Comparison of ENCODE assay signal across 23 cellular contexts in genomic region chr5:62550103-62550502, GRCh38. TPM values are rescaled to one million over a fixed set of nuclear protein-coding genes. Genes with fewer than 3 reads are reported as not detected.
A peak's percentile ranks its signal among the peaks of the same experiment; 100 is the strongest.
DNase-seq lines count a peak whose midpoint lies in the region; ATAC-seq, FAIRE-seq and TF ChIP-seq lines count a peak whose summit lies in the region.
"Had no signal": no experiment of that assay in that cellular context is flagged by ENCODE, and none has a peak within 500 bp of the region (broad histone marks: within the 10 kb centered on the region; RNA-seq: fewer than 3 reads in every experiment).

No MANE protein-coding gene starts in this region.

- no peaks in the 10 kb centered on the region for H3K79me2 ChIP-seq in SK-N-SH (ENCODE audit: insufficient read depth)

- H3K9ac ChIP-seq in SK-N-SH (no peak overlapping the region), IMR-90 (ENCODE audit: low read depth, low read length) (no peak overlapping the region)
- H3K9ac ChIP-seq: GM23248 had no signal

- H3K27me3 ChIP-seq in SK-N-SH (ENCODE audit: insufficient read depth), result no peaks in the 10 kb centered on the region
- no peaks in the 10 kb centered on the region for H3K27me3 ChIP-seq in IMR-90 (ENCODE audit: control insufficient read depth, insufficient read depth, low read length)
- H3K27me3 ChIP-seq in right cardiac atrium (ENCODE audit: control insufficient read depth, insufficient read depth), result no peaks in the 10 kb centered on the region

- no peak overlapping the region for H4K8ac ChIP-seq in IMR-90 (ENCODE audit: low read depth in 2 of 2, low read length in 2 of 2)

- H3F3A ChIP-seq in SK-N-SH (replicated peaks; ENCODE audit: insufficient read depth), result no peaks in the 10 kb centered on the region

- no peak overlapping the region for H2BK120ac ChIP-seq in IMR-90 (ENCODE audit: low read depth, low read length)

- H3K18ac ChIP-seq in IMR-90 (ENCODE audit: low read depth, low read length), result no peak overlapping the region

- no peak for TF ChIP-seq EP300 in SK-N-SH (IDR thresholded peaks at IDR 0.05; ENCODE audit: borderline replicate concordance in 1 of 2, low read depth in 1 of 2, low read length in 1 of 2)
- TF ChIP-seq EP300 in A549 (IDR thresholded peaks at IDR 0.05), result no peak

- H3K56ac ChIP-seq in IMR-90 (ENCODE audit: extremely low read depth, insufficient read depth, low read length), result no peak overlapping the region

- H3K9me3 ChIP-seq in SK-N-SH, result no peaks in the 10 kb centered on the region
- no peaks in the 10 kb centered on the region for H3K9me3 ChIP-seq in A549
- no peaks in the 10 kb centered on the region for H3K9me3 ChIP-seq in IMR-90 (ENCODE audit: control insufficient read depth, insufficient read depth, low read length)
- H3K9me3 ChIP-seq in right cardiac atrium (ENCODE audit: control insufficient read depth, low read length), result no peaks in the 10 kb centered on the region

- H3K4me2 ChIP-seq in SK-N-SH (no peak overlapping the region), A549 (no peak overlapping the region), IMR-90 (ENCODE audit: low read depth, low read length) (no peak overlapping the region)

- H3K9me1 ChIP-seq in IMR-90 (ENCODE audit: insufficient read depth, low read length), result no peaks in the 10 kb centered on the region

- in situ Hi-C loops in IMR-90 (cut with MboI; ENCODE audit: low sequenced_read_pairs), result no loop called here

- ATAC-seq in SK-N-SH treated with all-trans-retinoic acid at 6 μM for 48 hours (no peak), A549 (no peak), IMR-90 (ENCODE audit: low read depth) (no peak), right cardiac atrium (no peak)

- H3K36me3 ChIP-seq in SK-N-SH (replicated peaks in 1 of 2; ENCODE audit: control insufficient read depth in 1 of 2, insufficient read depth in 2 of 2, low read length in 1 of 2) (peaks cover 0 to 15% of the 10 kb centered on the region in 2 experiments), IMR-90 (ENCODE audit: control insufficient read depth, insufficient read depth, low read length) (0 out of 2 replicates have a peak, but pooled peaks cover 1% of the 10 kb centered on the region)

- POLR2A ChIA-PET in SK-N-SH (lab: Yijun Ruan, JAX) (no interaction called here), A549 (lab: Yijun Ruan, JAX) (no interaction called here), IMR-90 (lab: Charles Lee; ENCODE audit: unreplicated experiment) (no interaction called here)

- no peak overlapping the region for H2BK15ac ChIP-seq in IMR-90 (ENCODE audit: low read depth, low read length)

- CTCF ChIA-PET in SK-N-SH (lab: Yijun Ruan, JAX), result no interaction called here
- CTCF ChIA-PET in A549 (lab: Yijun Ruan, JAX), result interaction anchor here (0.9 kb wide), 1 partner anchor 86 kb away, joined by 3 read pairs; no protein-coding TSS in a partner anchor
- CTCF ChIA-PET in IMR-90 (lab: Yijun Ruan, JAX), result no interaction called here

- H3K4ac ChIP-seq in IMR-90 (ENCODE audit: low read depth, low read length), result no peak overlapping the region

- H2AK5ac ChIP-seq in IMR-90 (ENCODE audit: low read depth, low read length), result no peak overlapping the region

- no peak overlapping the region for H2AK9ac ChIP-seq in IMR-90 (replicated peaks; ENCODE audit: low read depth, low read length, poor library complexity)

- TF ChIP-seq POLR2A in A549 (IDR thresholded peaks at IDR 0.05; ENCODE audit: low read length), result no peak
- no peak for TF ChIP-seq POLR2A in IMR-90 (IDR thresholded peaks at IDR 0.05; ENCODE audit: low read depth, low read length)

- no peak overlapping the region for H2BK5ac ChIP-seq in IMR-90 (ENCODE audit: low read depth, low read length, poor library complexity, severe bottlenecking)

- no peak overlapping the region for H3K23ac ChIP-seq in IMR-90 (ENCODE audit: low read depth, low read length)

- FAIRE-seq in A549 (lab: Jason Lieb, UNC), result no peak
- FAIRE-seq: A204.1, G401.6, GM12892, H1 had no signal

- H3K4me3 ChIP-seq in SK-N-SH (ENCODE audit: low read depth in 2 of 2, low read length in 1 of 2), result no peak overlapping the region
- no peak overlapping the region for H3K4me3 ChIP-seq in A549
- no peak overlapping the region for H3K4me3 ChIP-seq in IMR-90 (ENCODE audit: insufficient read depth, low read depth, low read length)
- no peak overlapping the region for H3K4me3 ChIP-seq in right cardiac atrium (ENCODE audit: low read length)
- H3K4me3 ChIP-seq: GM23248 had no signal

- BruUV-seq in IMR-90 (replicated peaks; lab: Mats Ljungman, UMichigan), result no TSS peak

- no peak overlapping the region for H4K5ac ChIP-seq in IMR-90 (ENCODE audit: low read depth, low read length)

- dilution Hi-C loops in IMR-90 (cut with HindIII; ENCODE audit: low sequenced_read_pairs, unreplicated experiment), result no loop called here

- DNase-seq in SK-N-SH (no peak), A549 (ENCODE audit: low read depth in 1 of 2, low spot score in 1 of 2) (no peak), IMR-90 (no peak), fibroblast of gingiva (ENCODE audit: low read depth) (peak; percentile 25), right cardiac atrium (no peak), NCI-H446 treated with DMSO at 0.1 percent for 48 hours (lab: John Stamatoyannopoulos, UW) (no peak), RKO (ENCODE audit: low spot score) (no peak)
- DNase-seq: ACHN; C1 segment of cervical spinal cord; Calu3; CD4-positive, alpha-beta memory T cell; COR-L47; DMS53; DND-41; GM23248; H7; HCEC 1CT had no signal

- H2AFZ ChIP-seq in SK-N-SH (ENCODE audit: low read depth) (no peak overlapping the region), IMR-90 (replicated peaks; ENCODE audit: low read length, poor library complexity) (no peak overlapping the region)
- H2AFZ ChIP-seq: GM23248 had no signal

- H4K91ac ChIP-seq in IMR-90 (ENCODE audit: insufficient read depth, low read depth, low read length), result no peak overlapping the region

- H2BK20ac ChIP-seq in IMR-90 (ENCODE audit: low read depth, low read length), result no peak overlapping the region

- H4K20me1 ChIP-seq in SK-N-SH (ENCODE audit: insufficient read depth) (no peaks in the 10 kb centered on the region), IMR-90 (ENCODE audit: insufficient read depth, low read length) (no peaks in the 10 kb centered on the region)

- peaks cover 0 to 3% of the 10 kb centered on the region in 2 experiments; a peak in 1 of 4 replicates for H3K79me1 ChIP-seq in IMR-90 (ENCODE audit: low read depth in 1 of 2, low read length in 2 of 2)

- H3K9me2 ChIP-seq in SK-N-SH, result no peaks in the 10 kb centered on the region

- intact Hi-C loops in IMR-90 (cut with micrococcal nuclease) (no loop called here), right cardiac atrium (cut with DNase I) (no loop called here)

- H3K27ac ChIP-seq in SK-N-SH (ENCODE audit: low read depth in 2 of 2, low read length in 1 of 2) (0 out of 4 replicates have a peak overlapping the region, but pooled peaks of 1 of the 2 experiments have one; percentile 9), A549 (no peak overlapping the region), IMR-90 (ENCODE audit: insufficient read depth, low read length) (no peak overlapping the region), right cardiac atrium (ENCODE audit: low read length) (no peak overlapping the region)
- H3K27ac ChIP-seq: 22Rv1, GM23248 had no signal

- no peak for TF ChIP-seq CTCF in SK-N-SH (IDR thresholded peaks at IDR 0.05)
- no peak for TF ChIP-seq CTCF in A549 (IDR thresholded peaks at IDR 0.05)
- TF ChIP-seq CTCF in IMR-90 (conservative IDR thresholded peaks at IDR 0.05; ENCODE audit: low read depth, low read length), result no peak

- H3K4me1 ChIP-seq in SK-N-SH (ENCODE audit: control insufficient read depth in 1 of 2, insufficient read depth in 2 of 2, low read depth in 1 of 2, low read length in 1 of 2), result peaks cover 0 to 2% of the 10 kb centered on the region in 2 experiments; a peak in 2 of 4 replicates
- no peaks in the 10 kb centered on the region for H3K4me1 ChIP-seq in A549
- H3K4me1 ChIP-seq in IMR-90 (ENCODE audit: control insufficient read depth, insufficient read depth, low read length), result peaks cover 3% of the 10 kb centered on the region
- no peaks in the 10 kb centered on the region for H3K4me1 ChIP-seq in right cardiac atrium (ENCODE audit: control insufficient read depth, insufficient read depth, low read length)

- TF ChIP-seq RAD21 in SK-N-SH (IDR thresholded peaks at IDR 0.05; ENCODE audit: low read length) (no peak), A549 (conservative IDR thresholded peaks at IDR 0.05 in 1 of 2, IDR thresholded peaks at IDR 0.05 in 1 of 2) (no peak), IMR-90 (IDR thresholded peaks at IDR 0.05; ENCODE audit: low read length) (no peak)

- H3K14ac ChIP-seq in IMR-90 (replicated peaks; ENCODE audit: low read depth, low read length), result no peak overlapping the region

- WGBS in SK-N-SH (ENCODE audit: low lambda C conversion rate), result 69% methylated on average over 2 of the region's 2 CpGs
- WGBS in A549 (ENCODE audit: missing lambda C conversion rate), result 85% methylated on average over 2 of the region's 2 CpGs
- no CpG with 5 or more reads among the region's 2 CpGs for WGBS in IMR-90 (ENCODE audit: extremely low coverage in 2 of 2, insufficient read length in 1 of 2), 2 experiments
- WGBS in right cardiac atrium, result 96% methylated on average over 2 of the region's 2 CpGs

TF ChIP-seq in SK-N-SH treated with all-trans-retinoic acid at 6 μM for 48 hours, 23 proteins besides CTCF, POLR2A, EP300 and RAD21 (continues in another document):
- no peak for TF ChIP-seq CSDC2 (CRISPR knock-in tag; IDR thresholded peaks at IDR 0.05)

TF ChIP-seq in SK-N-SH, 30 proteins besides CTCF, POLR2A, EP300 and RAD21 (continues in another document):
- TF ChIP-seq MXI1 (IDR thresholded peaks at IDR 0.05; ENCODE audit: low read depth, low read length), result no peak
- no peak for TF ChIP-seq POLR2AphosphoS5 (IDR thresholded peaks at IDR 0.05; ENCODE audit: low read depth, low read length)

TF ChIP-seq in A549, 52 proteins besides CTCF, POLR2A, EP300 and RAD21:
- TF ChIP-seq NFE2L2 (conservative IDR thresholded peaks at IDR 0.05; ENCODE audit: low read length), result peak; percentile 48; the same call in 1 of the 2 replicates
- no peak for TF ChIP-seq JUN (IDR thresholded peaks at IDR 0.05)
TF ChIP-seq in A549: peak in this region for 1.

RNA-seq across cellular contexts. Expression of gene LRRC70, which starts 28.5 kb away (rescaled TPM):
- polyA plus RNA-seq in SK-N-SH (2012; rRNA removed) (0.08 and 0.37 TPM in 2 replicates), A549 (2011; rRNA removed) (0.32 and 0.34 TPM in 2 replicates), A549 (2017; fragmentation: RNase III; extraction: RNeasy Plus Mini Kit Qiagen cat#74134 plus additional on column Dnase treatment) (0.09 TPM in 1 of 3 replicates, not detected in the others), IMR-90 (2012; rRNA removed) (0.19 TPM in 2 replicates), right cardiac atrium (3.8 TPM)
- 0.13 and 0.19 TPM in 2 replicates for polyA plus RNA-seq in SK-N-SH (2012; cell fraction: cytosol; rRNA removed)
- polyA plus RNA-seq in SK-N-SH (2012; cell fraction: nucleus; rRNA removed), result 0.52 and 1.5 TPM in 2 replicates
- 0.09 and 0.17 TPM in 2 replicates for polyA plus RNA-seq in A549 (2012; cell fraction: cytosol; rRNA removed)
- 0.55 TPM in 2 replicates for polyA plus RNA-seq in A549 (2012; cell fraction: nucleus; rRNA removed)
- polyA minus RNA-seq in A549 (2011; rRNA and poly(A)+ RNA removed), result 1.6 and 4.2 TPM in 2 replicates
- total RNA-seq in IMR-90 (2012; rRNA removed) (0.36 and 0.83 TPM in 2 replicates), right cardiac atrium (1 to 10 TPM in 3 of 4 donors, under 1 TPM in 1; 0.86 to 2.5 (median 2.0) TPM)
- polyA plus RNA-seq in IMR-90 (2012; cell fraction: cytosol; rRNA removed), result not detected in 2 replicates
- 0.07 and 1.3 TPM in 2 replicates for polyA plus RNA-seq in IMR-90 (2012; cell fraction: nucleus; rRNA removed; ENCODE audit: low replicate concordance)
